In the genomic region with DNA sequence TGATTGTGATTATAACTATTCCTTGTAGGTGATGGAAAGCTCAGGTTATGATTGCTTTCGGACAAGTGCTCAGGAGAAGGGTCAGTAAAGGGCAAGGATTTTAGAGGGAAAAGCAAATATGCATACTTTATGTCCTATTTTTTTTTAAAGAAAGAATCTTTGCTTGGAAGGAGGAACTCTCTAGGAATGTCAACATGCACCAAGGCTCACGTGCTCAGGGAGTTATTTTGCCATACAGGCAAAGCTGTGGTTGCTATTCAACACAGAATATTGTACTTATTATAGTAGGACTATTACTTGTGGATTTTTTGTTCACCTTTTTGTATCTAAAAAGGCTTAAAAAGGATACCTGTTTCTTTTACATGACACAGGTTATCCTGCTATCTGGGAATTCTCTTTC, we compare ENCODE assay signal across 22 cellular contexts.
"Had no signal": no experiment of that assay in that cellular context is flagged by ENCODE, and none has a peak within 500 bp of the region (broad histone marks: within the 10 kb centered on the region; RNA-seq: fewer than 3 reads in every experiment).

No MANE protein-coding gene starts in this region.

- H3K27me3 Mint-ChIP-seq: naive B cell; stimulated activated naive B cell treated with anti-CD40 and anti-IgM and Interleukin-4, amounts not matched to agents 10 μg/mL and 1 μg/mL and 100 μg/mL, for 72 hours; stimulated activated naive CD8-positive, alpha-beta T cell treated with anti-CD3 and anti-CD28 coated beads, Interleukin-15, amount 100 ng/mL, for 72 hours had no signal

- H3K4me3 ChIP-seq: colonic mucosa, esophagus squamous epithelium, heart left ventricle, lung, psoas muscle, sigmoid colon, skin epidermis had no signal

- H3K27me3 ChIP-seq: colonic mucosa, esophagus squamous epithelium, heart left ventricle, neutrophil, sigmoid colon had no signal

- FAIRE-seq: frontal cortex had no signal

- H3K4me3 Mint-ChIP-seq: nephron progenitor cell; stimulated activated naive B cell treated with anti-CD40 and anti-IgM and Interleukin-4, amounts not matched to agents 10 μg/mL and 1 μg/mL and 100 μg/mL, for 72 hours; stimulated activated naive CD8-positive, alpha-beta T cell treated with anti-CD3 and anti-CD28 coated beads, Interleukin-15, amount 100 ng/mL, for 72 hours had no signal

- H3K9me3 Mint-ChIP-seq: naive B cell; stimulated activated naive B cell treated with anti-CD40 and anti-IgM and Interleukin-4, amounts not matched to agents 10 μg/mL and 1 μg/mL and 100 μg/mL, for 72 hours; stimulated activated naive CD8-positive, alpha-beta T cell treated with anti-CD3 and anti-CD28 coated beads, Interleukin-15, amount 100 ng/mL, for 72 hours had no signal

- H3K9me3 ChIP-seq: colonic mucosa, esophagus squamous epithelium, heart left ventricle, neutrophil, psoas muscle, sigmoid colon had no signal

- ATAC-seq: heart left ventricle; left colon; left ventricle myocardium superior; psoas muscle; stimulated activated naive B cell treated with anti-CD40 and anti-IgM and Interleukin-4, amounts not matched to agents 10 μg/mL and 1 μg/mL and 100 μg/mL, for 72 hours; stimulated activated naive CD8-positive, alpha-beta T cell treated with anti-CD3 and anti-CD28 coated beads, Interleukin-15, amount 100 ng/mL, for 72 hours had no signal

- H3K27ac ChIP-seq: colonic mucosa, esophagus squamous epithelium, heart left ventricle, neutrophil, sigmoid colon, skin epidermis had no signal

- DNase-seq: colonic mucosa; dermis blood vessel endothelial cell; esophagus squamous epithelium; heart left ventricle; hippocampal formation; left colon; left ventricle myocardium superior; mesenchymal stem cell; naive B cell; nephron progenitor cell; psoas muscle; retina; sigmoid colon; stimulated activated CD4-positive, alpha-beta T cell treated with anti-CD3 and anti-CD28 coated beads, Interleukin-2, amount 100 ng/mL, for 24 hours; stimulated activated CD4-positive, alpha-beta T cell treated with anti-CD3 and anti-CD28 coated beads, Interleukin-4, amount 100 ng/mL, for 4 hours; stimulated activated naive B cell treated with anti-CD40 and anti-IgM and Interleukin-4, amounts not matched to agents 10 μg/mL and 1 μg/mL and 100 μg/mL, for 72 hours; stimulated activated naive CD8-positive, alpha-beta T cell treated with anti-CD3 and anti-CD28 coated beads, Interleukin-15, amount 100 ng/mL, for 72 hours; substantia nigra had no signal

- H3K27ac Mint-ChIP-seq: nephron progenitor cell; stimulated activated naive B cell treated with anti-CD40 and anti-IgM and Interleukin-4, amounts not matched to agents 10 μg/mL and 1 μg/mL and 100 μg/mL, for 72 hours; stimulated activated naive CD8-positive, alpha-beta T cell treated with anti-CD3 and anti-CD28 coated beads, Interleukin-15, amount 100 ng/mL, for 72 hours had no signal

- H3K36me3 ChIP-seq: colonic mucosa, esophagus squamous epithelium, neutrophil had no signal
